1 cellular context compared by ENCODE assay signal in genomic region chr20:60921021-60921622, GRCh38.
TF ChIP-seq lines count a peak whose summit lies in the region.

No MANE protein-coding gene starts in this region.

TF ChIP-seq in HepG2, 621 proteins besides CTCF, POLR2A, EP300 and RAD21 (continued from another document):
- peak; percentile 90; the same call in 1 of the 2 replicates for TF ChIP-seq ZBTB44 (CRISPR knock-in tag; IDR thresholded peaks at IDR 0.05)
- 0 out of 2 replicates have a peak, but pooled peaks have one; percentile 20 for TF ChIP-seq ZBTB43 (CRISPR knock-in tag; conservative IDR thresholded peaks at IDR 0.05)
- TF ChIP-seq ZNF773 (CRISPR knock-in tag; IDR thresholded peaks at IDR 0.05; ENCODE audit: borderline replicate concordance), result peak; percentile 75
- peak; percentile 70 for TF ChIP-seq ZNF781 (CRISPR knock-in tag; IDR thresholded peaks at IDR 0.05; ENCODE audit: borderline replicate concordance, not compliant biosample characterization)
- no peak for TF ChIP-seq ZNF468 (CRISPR knock-in tag; IDR thresholded peaks at IDR 0.05)
- TF ChIP-seq NR2F1 (CRISPR knock-in tag; IDR thresholded peaks at IDR 0.05), result no peak
- 0 out of 2 replicates have a peak, but pooled peaks have one; percentile 67 for TF ChIP-seq ATF6 (CRISPR knock-in tag; conservative IDR thresholded peaks at IDR 0.05)
- TF ChIP-seq ZNF75D (CRISPR knock-in tag; IDR thresholded peaks at IDR 0.05; ENCODE audit: borderline replicate concordance), result 0 out of 2 replicates have a peak, but pooled peaks have one; percentile 68
- TF ChIP-seq ZNF615 (CRISPR knock-in tag; IDR thresholded peaks at IDR 0.05; ENCODE audit: borderline replicate concordance), result 0 out of 2 replicates have a peak, but pooled peaks have one; percentile 73
- TF ChIP-seq ZNF709 (CRISPR knock-in tag; IDR thresholded peaks at IDR 0.05), result 0 out of 2 replicates have a peak, but pooled peaks have one; percentile 31
- no peak for TF ChIP-seq ADNP (CRISPR knock-in tag; IDR thresholded peaks at IDR 0.05)
- peak; percentile 97 for TF ChIP-seq WIZ (CRISPR knock-in tag; IDR thresholded peaks at IDR 0.05)
- TF ChIP-seq MEIS2 (CRISPR knock-in tag; IDR thresholded peaks at IDR 0.05), result peak; percentile 63
- TF ChIP-seq POLR2AphosphoS2 (IDR thresholded peaks at IDR 0.05; ENCODE audit: low read depth, low read length), result no peak
- TF ChIP-seq ARID5B (CRISPR knock-in tag; IDR thresholded peaks at IDR 0.05), result 0 out of 2 replicates have a peak, but pooled peaks have one; percentile 21
- TF ChIP-seq SNAPC5 (CRISPR knock-in tag; IDR thresholded peaks at IDR 0.05; ENCODE audit: borderline replicate concordance), result 0 out of 2 replicates have a peak, but pooled peaks have one; percentile 64
- TF ChIP-seq ZMAT3 (CRISPR knock-in tag; conservative IDR thresholded peaks at IDR 0.05), result 0 out of 2 replicates have a peak, but pooled peaks have one; percentile 63
- 0 out of 2 replicates have a peak, but pooled peaks have one; percentile 24 for TF ChIP-seq TFE3 (CRISPR knock-in tag; IDR thresholded peaks at IDR 0.05)
- TF ChIP-seq ZSCAN9 (CRISPR knock-in tag; IDR thresholded peaks at IDR 0.05; ENCODE audit: borderline replicate concordance), result peak; percentile 90; the same call in 1 of the 2 replicates
- TF ChIP-seq AKNA (CRISPR knock-in tag; IDR thresholded peaks at IDR 0.05; ENCODE audit: borderline replicate concordance), result peak; percentile 77; the same call in 1 of the 2 replicates
- no peak for TF ChIP-seq GABPA (IDR thresholded peaks at IDR 0.05; ENCODE audit: low read depth, low read length)
- peak; percentile 63 for TF ChIP-seq GABPA (CRISPR knock-in tag; IDR thresholded peaks at IDR 0.05; ENCODE audit: low read depth)
